27 cellular contexts compared by ENCODE assay signal in genomic region chr13:23354520-23354919, GRCh38.
"Had no signal": no experiment of that assay in that cellular context is flagged by ENCODE, and none has a peak within 500 bp of the region (broad histone marks: within the 10 kb centered on the region; RNA-seq: fewer than 3 reads in every experiment).

No MANE protein-coding gene starts in this region.

- ATAC-seq: activated CD4-positive, CD25-positive, alpha-beta regulatory T cell treated with anti-CD3 and anti-CD28 coated beads, Interleukin-2, amount 50 U/mL, for 24 hours; activated CD8-positive, alpha-beta T cell treated with anti-CD3 and anti-CD28 coated beads, Interleukin-2, amount 10 ng/mL, durations not matched to agents 7 days and 5 days had no signal

- H3K27me3 Mint-ChIP-seq: activated naive CD8-positive, alpha-beta T cell treated with anti-CD3 and anti-CD28 coated beads, Interleukin-2, amount 10 ng/mL, durations not matched to agents 7 days and 5 days had no signal

- H3K4me3 ChIP-seq: adrenal gland, colonic mucosa, Peyer's patch, SJCRH30 had no signal

- H3K9ac ChIP-seq: KMS-11, SK-N-SH had no signal

- H3K27ac ChIP-seq: adrenal gland, colonic mucosa, KMS-11, Peyer's patch, RWPE1, SJCRH30, WERI-Rb-1 had no signal

- H3K27me3 ChIP-seq: adrenal gland, colonic mucosa, Peyer's patch, SJCRH30 had no signal

- H3K9me3 Mint-ChIP-seq: activated naive CD8-positive, alpha-beta T cell treated with anti-CD3 and anti-CD28 coated beads, Interleukin-2, amount 10 ng/mL, durations not matched to agents 7 days and 5 days had no signal

- DNase-seq: activated CD4-positive, alpha-beta T cell treated with anti-CD3 and anti-CD28 coated beads for 48 hours; activated CD4-positive, alpha-beta T cell treated with anti-CD3 and anti-CD28 coated beads, Interleukin-2, amount 50 U/mL, for 4 hours; activated CD8-positive, alpha-beta memory T cell treated with anti-CD3 and anti-CD28 coated beads, Interleukin-2, amount 50 U/mL, for 48 hours; activated CD8-positive, alpha-beta T cell treated with anti-CD3 and anti-CD28 coated beads, Interleukin-2, amount 10 ng/mL, durations not matched to agents 7 days and 5 days; activated naive CD4-positive, alpha-beta T cell treated with anti-CD3 and anti-CD28 coated beads, Interleukin-2, amount 50 U/mL, for 16 hours; activated naive CD8-positive, alpha-beta T cell treated with anti-CD3 and anti-CD28 coated beads, Interleukin-2, amount 10 ng/mL, durations not matched to agents 7 days and 5 days; activated T-cell treated with anti-CD3 and anti-CD28 coated beads, Interleukin-2, amount 50 U/mL, for 1 hour; adrenal gland; anterior cingulate cortex; cerebellar nuclear complex; colonic mucosa; NCI-H1092 treated with DMSO at 0.1 percent for 48 hours; NCI-H1436 treated with DMSO at 0.1 percent for 48 hours; NCI-H187; NCI-H2171; NCI-H226; NCI-H69; OCI-M1; Peyer's patch; Right ventricle myocardium superior; SJCRH30; SK-N-SH; T-helper 1 cell; WERI-Rb-1 had no signal

- H3K4me3 Mint-ChIP-seq: activated CD8-positive, alpha-beta T cell treated with anti-CD3 and anti-CD28 coated beads, Interleukin-2, amount 10 ng/mL, durations not matched to agents 7 days and 5 days; activated naive CD8-positive, alpha-beta T cell treated with anti-CD3 and anti-CD28 coated beads, Interleukin-2, amount 10 ng/mL, durations not matched to agents 7 days and 5 days had no signal

- H3K4me2 ChIP-seq: KMS-11, SK-N-SH had no signal

- H3K36me3 ChIP-seq: colonic mucosa had no signal

- H3K27ac Mint-ChIP-seq: activated CD8-positive, alpha-beta T cell treated with anti-CD3 and anti-CD28 coated beads, Interleukin-2, amount 10 ng/mL, durations not matched to agents 7 days and 5 days; activated naive CD8-positive, alpha-beta T cell treated with anti-CD3 and anti-CD28 coated beads, Interleukin-2, amount 10 ng/mL, durations not matched to agents 7 days and 5 days had no signal

- H3K4me1 ChIP-seq: adrenal gland, colonic mucosa, Peyer's patch, SJCRH30 had no signal

- H3K9me3 ChIP-seq: adrenal gland, colonic mucosa, Peyer's patch, SJCRH30, SK-N-SH had no signal
